Comparison of ENCODE assay signal across 11 cellular contexts in the genomic region with DNA sequence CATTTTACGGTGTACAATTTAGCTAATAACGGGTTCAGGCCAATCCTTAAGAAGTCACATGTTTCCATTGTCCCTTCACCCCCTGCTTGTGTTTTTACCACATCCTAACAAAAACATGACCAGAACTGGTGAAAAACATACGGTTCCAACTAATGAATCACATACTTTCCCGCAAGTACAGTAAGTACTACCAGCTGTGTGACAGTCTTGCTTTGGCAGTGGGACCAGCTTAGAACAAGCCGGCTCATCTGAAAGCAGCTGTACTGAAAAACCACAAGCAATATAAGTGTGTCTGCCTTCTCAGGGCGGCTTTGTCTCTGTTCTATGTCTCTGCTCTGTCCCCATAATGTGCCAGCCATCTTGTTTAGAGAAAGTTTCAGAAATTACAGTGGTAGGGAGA.
DNase-seq lines count a peak whose midpoint lies in the region; ATAC-seq, FAIRE-seq and TF ChIP-seq lines count a peak whose summit lies in the region.
"Had no signal": no experiment of that assay in that cellular context is flagged by ENCODE, and none has a peak within 500 bp of the region (broad histone marks: within the 10 kb centered on the region; RNA-seq: fewer than 3 reads in every experiment).

No MANE protein-coding gene starts in this region.

- peak overlapping the region; percentile 70 for H2BK120ac ChIP-seq in IMR-90 (ENCODE audit: low read depth, low read length)

- no peak for TF ChIP-seq POLR2A in IMR-90 (IDR thresholded peaks at IDR 0.05; ENCODE audit: low read depth, low read length)

- peak overlapping the region; percentile 7 to 89; a peak in 3 of 4 replicates for H4K8ac ChIP-seq in IMR-90 (ENCODE audit: low read depth in 2 of 2, low read length in 2 of 2)

- no peaks in the 10 kb centered on the region for H4K20me1 ChIP-seq in IMR-90 (ENCODE audit: insufficient read depth, low read length)

- H2AK9ac ChIP-seq in IMR-90 (replicated peaks; ENCODE audit: low read depth, low read length, poor library complexity): no peak overlapping the region

- H3K9ac ChIP-seq in IMR-90 (ENCODE audit: low read depth, low read length): peak overlapping the region; percentile 64

- H2BK20ac ChIP-seq in IMR-90 (ENCODE audit: low read depth, low read length): peak overlapping the region; percentile 30

- in situ Hi-C loops in IMR-90 (cut with MboI; ENCODE audit: low sequenced_read_pairs): loop anchor here (25.0 kb wide), 1 partner anchor 834 kb away; no protein-coding TSS in a partner anchor

- H3K36me3 Mint-ChIP-seq in mesothelial cell of epicardium: no peaks in the 10 kb centered on the region
- H3K36me3 Mint-ChIP-seq: CD14-positive monocyte had no signal

- peak overlapping the region; percentile 80 for H4K5ac ChIP-seq in IMR-90 (ENCODE audit: low read depth, low read length)

- TF ChIP-seq RAD21 in IMR-90 (IDR thresholded peaks at IDR 0.05; ENCODE audit: low read length): no peak

- H3K36me3 ChIP-seq in ACC112 (ENCODE audit: insufficient read depth, low read length): no peaks in the 10 kb centered on the region
- H3K36me3 ChIP-seq in IMR-90 (ENCODE audit: control insufficient read depth, insufficient read depth, low read length): no peaks in the 10 kb centered on the region

- peaks cover 52% of the 10 kb centered on the region for H3K4me1 Mint-ChIP-seq in mesothelial cell of epicardium
- H3K4me1 Mint-ChIP-seq: CD14-positive monocyte had no signal

- peak overlapping the region; percentile 79 for H2BK5ac ChIP-seq in IMR-90 (ENCODE audit: low read depth, low read length, poor library complexity, severe bottlenecking)

- H3K27ac ChIP-seq in ACC112 (ENCODE audit: low read depth, low read length) (peak overlapping the region; percentile 93), IMR-90 (ENCODE audit: insufficient read depth, low read length) (peak overlapping the region; percentile 91)
- H3K27ac ChIP-seq: HL-60 had no signal

- peak; percentile 96 for DNase-seq in IMR-90
- DNase-seq in cerebellar cortex (ENCODE audit: low spot score): peak; percentile 31
- DNase-seq in mesothelial cell of epicardium (ENCODE audit: low spot score in 2 of 2, unreplicated experiment in 2 of 2): no peak
- DNase-seq in GM19239 (ENCODE audit: insufficient read length, low spot score): no peak
- no peak for DNase-seq in cerebellum (ENCODE audit: low spot score)
- DNase-seq: head of caudate nucleus had no signal

- peak; percentile 69 for ATAC-seq in IMR-90 (ENCODE audit: low read depth)
- ATAC-seq in GM18861 (IDR thresholded peaks at IDR 0.05; ENCODE audit: unreplicated experiment): no peak
- no peak for ATAC-seq in HG02642 (IDR thresholded peaks at IDR 0.05; ENCODE audit: poor library complexity, unreplicated experiment)

- WGBS in IMR-90 (ENCODE audit: extremely low coverage in 2 of 2, insufficient read length in 1 of 2), 2 experiments: 0% methylated on average over 5 of the region's 6 CpGs; no CpG with 5 or more reads in 1 of the 2 experiments

- peak overlapping the region; percentile 61 for H2AFZ ChIP-seq in ACC112 (ENCODE audit: low read length, unreplicated experiment)
- peak overlapping the region; percentile 16 for H2AFZ ChIP-seq in IMR-90 (replicated peaks; ENCODE audit: low read length, poor library complexity)

- no peaks in the 10 kb centered on the region for H3K9me3 ChIP-seq in IMR-90 (ENCODE audit: control insufficient read depth, insufficient read depth, low read length)

- peaks cover 43% of the 10 kb centered on the region for H3K79me2 ChIP-seq in ACC112 (ENCODE audit: control insufficient read depth, insufficient read depth, low read length, unreplicated experiment)

- H3K14ac ChIP-seq in IMR-90 (replicated peaks; ENCODE audit: low read depth, low read length): peak overlapping the region; percentile 35

- H3K9me3 Mint-ChIP-seq in mesothelial cell of epicardium: no peaks in the 10 kb centered on the region

- H3K4me2 ChIP-seq in IMR-90 (ENCODE audit: low read depth, low read length): peak overlapping the region; percentile 85

- H3K4me3 ChIP-seq in ACC112 (ENCODE audit: low read depth, low read length) (peak overlapping the region; percentile 69), IMR-90 (ENCODE audit: insufficient read depth, low read depth, low read length) (peak overlapping the region; percentile 11; the same call in 1 of the 2 replicates)

- H3K18ac ChIP-seq in IMR-90 (ENCODE audit: low read depth, low read length): peak overlapping the region; percentile 88; the same call in 1 of the 2 replicates

- dilution Hi-C loops in IMR-90 (cut with HindIII; ENCODE audit: low sequenced_read_pairs, unreplicated experiment): no loop called here

- H3K27me3 Mint-ChIP-seq in mesothelial cell of epicardium (ENCODE audit: low read depth): no peaks in the 10 kb centered on the region

- H3K23ac ChIP-seq in IMR-90 (ENCODE audit: low read depth, low read length): peak overlapping the region; percentile 40; the same call in 1 of the 2 replicates

- H2AK5ac ChIP-seq in IMR-90 (ENCODE audit: low read depth, low read length): peak overlapping the region; percentile 12; the same call in 1 of the 2 replicates

- H3K27ac Mint-ChIP-seq in mesothelial cell of epicardium: peak overlapping the region; percentile 45
- H3K27ac Mint-ChIP-seq: CD14-positive monocyte had no signal

- intact Hi-C loops in IMR-90 (cut with micrococcal nuclease): loop anchor here (5.0 to 10.0 kb wide), 5 partner anchors 79 to 433 kb away; no protein-coding TSS in a partner anchor

- no TSS peak for BruUV-seq in IMR-90 (replicated peaks; lab: Mats Ljungman, UMichigan)

- peaks cover 28 to 61% of the 10 kb centered on the region in 2 experiments for H3K79me1 ChIP-seq in IMR-90 (ENCODE audit: low read depth in 1 of 2, low read length in 2 of 2)

- peaks cover 6% of the 10 kb centered on the region for H3K9me1 ChIP-seq in IMR-90 (ENCODE audit: insufficient read depth, low read length)

- FAIRE-seq in GM19239 (lab: Jason Lieb, UNC): no peak

- H3K4me3 Mint-ChIP-seq in mesothelial cell of epicardium: no peak overlapping the region
- H3K4me3 Mint-ChIP-seq: CD14-positive monocyte had no signal

- peak overlapping the region; percentile 42; the same call in 2 of the 3 replicates for H2BK15ac ChIP-seq in IMR-90 (ENCODE audit: low read depth, low read length)

- H3K27me3 ChIP-seq in ACC112 (ENCODE audit: insufficient read depth, low read length) (no peaks in the 10 kb centered on the region), IMR-90 (ENCODE audit: control insufficient read depth, insufficient read depth, low read length) (no peaks in the 10 kb centered on the region)

- H3K4ac ChIP-seq in IMR-90 (ENCODE audit: low read depth, low read length): peak overlapping the region; percentile 69; the same call in 1 of the 2 replicates

- POLR2A ChIA-PET in IMR-90 (lab: Charles Lee; ENCODE audit: unreplicated experiment): interaction anchor here (0.5 to 1.0 kb wide), 2 partner anchors 100 to 589 kb away, joined by 3 to 4 read pairs; no protein-coding TSS in a partner anchor

- peak overlapping the region; percentile 59; the same call in 1 of the 2 replicates for H4K91ac ChIP-seq in IMR-90 (ENCODE audit: insufficient read depth, low read depth, low read length)

- H3K56ac ChIP-seq in IMR-90 (ENCODE audit: extremely low read depth, insufficient read depth, low read length): peak overlapping the region; percentile 58; the same call in 1 of the 2 replicates

- CTCF ChIA-PET in IMR-90 (lab: Yijun Ruan, JAX): no interaction called here

- TF ChIP-seq CTCF in IMR-90 (conservative IDR thresholded peaks at IDR 0.05; ENCODE audit: low read depth, low read length) (no peak), mesothelial cell of epicardium (IDR thresholded peaks at IDR 0.05; ENCODE audit: unreplicated experiment) (no peak)

- peaks cover 56% of the 10 kb centered on the region for H3K4me1 ChIP-seq in ACC112 (ENCODE audit: control insufficient read depth, insufficient read depth, low read length, unreplicated experiment)
- peaks cover 26% of the 10 kb centered on the region for H3K4me1 ChIP-seq in IMR-90 (ENCODE audit: control insufficient read depth, insufficient read depth, low read length)

TF ChIP-seq in IMR-90, 13 proteins besides CTCF, POLR2A, EP300 and RAD21:
- TF ChIP-seq BHLHE40 (IDR thresholded peaks at IDR 0.05; ENCODE audit: low read depth, low read length) (peak; percentile 55), RFX5 (IDR thresholded peaks at IDR 0.05; ENCODE audit: low read depth, low read length) (no peak), MAFK (IDR thresholded peaks at IDR 0.05; ENCODE audit: low read depth, low read length) (peak; percentile 4; the same call in 1 of the 2 replicates), RCOR1 (IDR thresholded peaks at IDR 0.05; ENCODE audit: insufficient replicate concordance, low read length) (no peak), NFE2L2 (IDR thresholded peaks at IDR 0.05; ENCODE audit: low read depth, low read length) (no peak)
- TF ChIP-seq, protein P1, sequence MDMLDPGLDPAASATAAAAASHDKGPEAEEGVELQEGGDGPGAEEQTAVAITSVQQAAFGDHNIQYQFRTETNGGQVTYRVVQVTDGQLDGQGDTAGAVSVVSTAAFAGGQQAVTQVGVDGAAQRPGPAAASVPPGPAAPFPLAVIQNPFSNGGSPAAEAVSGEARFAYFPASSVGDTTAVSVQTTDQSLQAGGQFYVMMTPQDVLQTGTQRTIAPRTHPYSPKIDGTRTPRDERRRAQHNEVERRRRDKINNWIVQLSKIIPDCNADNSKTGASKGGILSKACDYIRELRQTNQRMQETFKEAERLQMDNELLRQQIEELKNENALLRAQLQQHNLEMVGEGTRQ (IDR thresholded peaks at IDR 0.05; ENCODE audit: low read depth, low read length): peak; percentile 31; the same call in 1 of the 2 replicates
TF ChIP-seq in IMR-90: peak in this region for 3.

Comparison
In these comparisons a context has a peak if more than half of its experiments do, and no peak if none do; other contexts are left out.
1. DNase-seq: peak in IMR-90 (single experiment) and cerebellar cortex (single experiment); none in mesothelial cell of epicardium (0 of 2), GM19239 (single experiment) and cerebellum (single experiment).